Comparison of ENCODE assay signal across 9 cellular contexts in the genomic region with DNA sequence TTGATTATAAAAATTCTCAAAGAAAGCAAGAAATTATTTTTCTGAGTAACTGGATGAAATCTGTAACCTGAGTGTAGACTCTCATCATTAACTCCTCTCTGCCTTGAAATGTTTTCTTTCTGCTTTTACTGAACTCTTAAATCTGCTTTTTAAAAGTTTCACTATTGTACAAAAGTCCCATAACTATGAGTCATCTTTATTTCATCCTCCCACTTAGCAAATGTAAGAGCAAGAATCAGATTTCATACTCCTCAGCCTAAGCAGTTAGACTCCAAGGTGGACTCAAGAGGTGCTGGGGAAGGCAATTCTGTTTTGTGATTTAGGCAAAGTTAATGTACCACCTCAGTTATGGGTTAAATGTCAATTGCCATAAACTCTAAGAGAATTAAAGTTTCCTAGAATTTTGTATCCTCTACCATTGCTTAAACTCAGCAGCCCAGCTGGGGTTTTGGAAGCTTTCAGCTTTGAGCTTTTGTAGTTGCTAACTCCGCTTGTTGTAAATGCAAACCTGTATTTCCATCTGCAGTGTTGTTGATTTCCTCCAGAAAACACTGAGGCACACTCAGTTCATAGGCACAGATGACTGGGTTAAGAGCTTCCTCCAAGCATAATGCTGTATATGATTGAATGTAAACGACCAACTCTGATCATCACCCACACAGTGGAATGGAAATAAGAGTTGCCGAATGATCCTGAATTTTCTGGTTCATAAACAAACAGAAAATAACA.
DNase-seq lines count a peak whose midpoint lies in the region; ATAC-seq and TF ChIP-seq lines count a peak whose summit lies in the region.
"Had no signal": no experiment of that assay in that cellular context is flagged by ENCODE, and none has a peak within 500 bp of the region (broad histone marks: within the 10 kb centered on the region; RNA-seq: fewer than 3 reads in every experiment).

No MANE protein-coding gene starts in this region.

- H2AFZ ChIP-seq in SK-N-SH (ENCODE audit: low read depth) = peak overlapping the region; percentile 12; the same call in 1 of the 2 replicates

- no peaks in the 10 kb centered on the region for H3K27me3 ChIP-seq in SK-N-SH (ENCODE audit: insufficient read depth)
- no peaks in the 10 kb centered on the region for H3K27me3 ChIP-seq in prostate gland (replicated peaks; ENCODE audit: insufficient read depth)
- no peaks in the 10 kb centered on the region for H3K27me3 ChIP-seq in Caco-2 (replicated peaks; ENCODE audit: control insufficient read depth, insufficient read depth, low read length)

- H3K36me3 ChIP-seq in SK-N-SH (replicated peaks in 1 of 2; ENCODE audit: control insufficient read depth in 1 of 2, insufficient read depth in 2 of 2, low read length in 1 of 2) = no peaks in the 10 kb centered on the region
- H3K36me3 ChIP-seq in prostate gland = no peaks in the 10 kb centered on the region
- no peaks in the 10 kb centered on the region for H3K36me3 ChIP-seq in Caco-2 (ENCODE audit: control insufficient read depth, insufficient read depth, low read length)

- CTCF ChIA-PET in SK-N-SH (lab: Yijun Ruan, JAX) = no interaction called here
- CTCF ChIA-PET in Caco-2 (lab: Charles Lee) = no interaction called here

- peak overlapping the region in 1 of 2 experiments; percentile 60; a peak in 2 of 4 replicates for H3K27ac ChIP-seq in SK-N-SH (ENCODE audit: low read depth in 2 of 2, low read length in 1 of 2)
- no peak overlapping the region for H3K27ac ChIP-seq in prostate gland
- H3K27ac ChIP-seq: C4-2B had no signal

- no peaks in the 10 kb centered on the region for H3K79me2 ChIP-seq in SK-N-SH (ENCODE audit: insufficient read depth)

- peaks cover 4% of the 10 kb centered on the region for H3F3A ChIP-seq in SK-N-SH (replicated peaks; ENCODE audit: insufficient read depth)

- no peak overlapping the region for H3K9ac ChIP-seq in SK-N-SH

- H3K9me3 ChIP-seq in SK-N-SH (no peaks in the 10 kb centered on the region), prostate gland (no peaks in the 10 kb centered on the region), Caco-2 (no peaks in the 10 kb centered on the region)

- BruUV-seq in Caco-2 (replicated peaks; lab: Mats Ljungman, UMichigan) = no TSS peak

- H3K4me1 ChIP-seq in SK-N-SH (ENCODE audit: control insufficient read depth in 1 of 2, insufficient read depth in 2 of 2, low read depth in 1 of 2, low read length in 1 of 2) = peaks cover 2 to 12% of the 10 kb centered on the region in 2 experiments; a peak in 3 of 4 replicates
- H3K4me1 ChIP-seq in prostate gland (replicated peaks) = peaks cover 5% of the 10 kb centered on the region
- H3K4me1 ChIP-seq in Caco-2 = no peaks in the 10 kb centered on the region

- H3K27ac Mint-ChIP-seq in HFFc6 (peak overlapping the region; percentile 38; the same call in 1 of the 2 replicates), Caco-2 (ENCODE audit: unreplicated experiment) (no peak overlapping the region)

- H3K9me2 ChIP-seq in SK-N-SH = no peaks in the 10 kb centered on the region

- TF ChIP-seq EP300 in SK-N-SH (IDR thresholded peaks at IDR 0.05; ENCODE audit: borderline replicate concordance in 1 of 2, low read depth in 1 of 2, low read length in 1 of 2) = no peak

- WGBS in SK-N-SH (ENCODE audit: low lambda C conversion rate) = 75% methylated on average over 3 of the region's 3 CpGs
- WGBS in prostate gland = 16% methylated on average over 3 of the region's 3 CpGs

- TF ChIP-seq POLR2A in prostate gland (IDR thresholded peaks at IDR 0.05) = no peak

- peak overlapping the region; percentile 75 for H3K4me3 Mint-ChIP-seq in HFFc6
- no peak overlapping the region for H3K4me3 Mint-ChIP-seq in Caco-2 (ENCODE audit: unreplicated experiment)

- TF ChIP-seq RAD21 in SK-N-SH (IDR thresholded peaks at IDR 0.05; ENCODE audit: low read length) = no peak

- intact Hi-C loops in prostate gland (cut with DNase I) (no loop called here), Caco-2 (cut with micrococcal nuclease; ENCODE audit: unreplicated experiment) (no loop called here)

- peak; percentile 5 for DNase-seq in NCI-H2196 (lab: John Stamatoyannopoulos, UW; ENCODE audit: unreplicated experiment)
- DNase-seq in NCI-H2196 treated with DMSO at 0.1 percent for 48 hours (lab: John Stamatoyannopoulos, UW; ENCODE audit: unreplicated experiment) = no peak
- peak; percentile 29 for DNase-seq in HFFc6
- DNase-seq in SK-N-SH = no peak
- peak; percentile 5 for DNase-seq in prostate gland (ENCODE audit: low spot score)
- DNase-seq in Caco-2 = no peak
- DNase-seq in activated CD4-positive, alpha-beta T cell treated with anti-CD3 and anti-CD28 coated beads, Interleukin-2, amount 50 U/mL, for 48 hours = no peak

- H3K27me3 Mint-ChIP-seq in HFFc6 (ENCODE audit: insufficient read depth) (no peaks in the 10 kb centered on the region), Caco-2 (ENCODE audit: insufficient read depth, unreplicated experiment) (no peaks in the 10 kb centered on the region)

- TF ChIP-seq CTCF in HFFc6 (IDR thresholded peaks at IDR 0.05) = no peak
- TF ChIP-seq CTCF in SK-N-SH (IDR thresholded peaks at IDR 0.05) = no peak
- no peak for TF ChIP-seq CTCF in prostate gland (IDR thresholded peaks at IDR 0.05)
- no peak for TF ChIP-seq CTCF in Caco-2 (IDR thresholded peaks at IDR 0.05; ENCODE audit: insufficient read depth in 1 of 2, low read depth in 1 of 2, low read length in 1 of 2, severe bottlenecking in 1 of 2, unreplicated experiment in 1 of 2)

- POLR2A ChIA-PET in SK-N-SH (lab: Yijun Ruan, JAX) = no interaction called here
- POLR2A ChIA-PET in Caco-2 (lab: Charles Lee) = no interaction called here

- no peaks in the 10 kb centered on the region for H3K36me3 Mint-ChIP-seq in HFFc6 (ENCODE audit: low read depth)
- H3K36me3 Mint-ChIP-seq in Caco-2 (ENCODE audit: insufficient read depth, unreplicated experiment) = no peaks in the 10 kb centered on the region

- 0 out of 2 replicates have a peak overlapping the region, but pooled peaks have one; percentile 2 for H3K4me2 ChIP-seq in SK-N-SH

- no peak for ATAC-seq in GM19397 (IDR thresholded peaks at IDR 0.05; ENCODE audit: unreplicated experiment)

- no peak overlapping the region for H3K4me3 ChIP-seq in SK-N-SH (ENCODE audit: low read depth in 2 of 2, low read length in 1 of 2)
- no peak overlapping the region for H3K4me3 ChIP-seq in prostate gland
- H3K4me3 ChIP-seq in Caco-2 (ENCODE audit: low read depth, low read length) = no peak overlapping the region

- H3K4me1 Mint-ChIP-seq in HFFc6 (ENCODE audit: low read depth) = peaks cover 29% of the 10 kb centered on the region
- H3K4me1 Mint-ChIP-seq in Caco-2 (ENCODE audit: low read depth, unreplicated experiment) = no peaks in the 10 kb centered on the region

- H4K20me1 ChIP-seq in SK-N-SH (ENCODE audit: insufficient read depth) = no peaks in the 10 kb centered on the region

- H3K9me3 Mint-ChIP-seq in HFFc6 (no peaks in the 10 kb centered on the region), Caco-2 (ENCODE audit: unreplicated experiment) (no peaks in the 10 kb centered on the region)

TF ChIP-seq in SK-N-SH, 30 proteins besides CTCF, POLR2A, EP300 and RAD21:
- TF ChIP-seq SMC3 (IDR thresholded peaks at IDR 0.05; ENCODE audit: low read depth, low read length) = no peak
- peak; percentile 66 for TF ChIP-seq JUND (IDR thresholded peaks at IDR 0.05)
- TF ChIP-seq, protein P1, sequence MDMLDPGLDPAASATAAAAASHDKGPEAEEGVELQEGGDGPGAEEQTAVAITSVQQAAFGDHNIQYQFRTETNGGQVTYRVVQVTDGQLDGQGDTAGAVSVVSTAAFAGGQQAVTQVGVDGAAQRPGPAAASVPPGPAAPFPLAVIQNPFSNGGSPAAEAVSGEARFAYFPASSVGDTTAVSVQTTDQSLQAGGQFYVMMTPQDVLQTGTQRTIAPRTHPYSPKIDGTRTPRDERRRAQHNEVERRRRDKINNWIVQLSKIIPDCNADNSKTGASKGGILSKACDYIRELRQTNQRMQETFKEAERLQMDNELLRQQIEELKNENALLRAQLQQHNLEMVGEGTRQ (IDR thresholded peaks at IDR 0.05; ENCODE audit: borderline replicate concordance, low read depth, low read length) = no peak
- peak; percentile 67; the same call in 1 of the 2 replicates for TF ChIP-seq FOSL2 (IDR thresholded peaks at IDR 0.05; ENCODE audit: borderline replicate concordance, low read depth)
TF ChIP-seq in SK-N-SH: peak in this region for 2.

Comparison
In these comparisons a context has a peak if more than half of its experiments do, and no peak if none do; other contexts are left out.
1. DNase-seq: peak in NCI-H2196 (single experiment), HFFc6 (single experiment) and prostate gland (single experiment); none in NCI-H2196 treated with DMSO at 0.1 percent for 48 hours (single experiment), SK-N-SH (single experiment), Caco-2 (0 of 2) and activated CD4-positive, alpha-beta T cell treated with anti-CD3 and anti-CD28 coated beads, Interleukin-2, amount 50 U/mL, for 48 hours (0 of 2).